8 cellular contexts compared by ENCODE assay signal in the genomic region with DNA sequence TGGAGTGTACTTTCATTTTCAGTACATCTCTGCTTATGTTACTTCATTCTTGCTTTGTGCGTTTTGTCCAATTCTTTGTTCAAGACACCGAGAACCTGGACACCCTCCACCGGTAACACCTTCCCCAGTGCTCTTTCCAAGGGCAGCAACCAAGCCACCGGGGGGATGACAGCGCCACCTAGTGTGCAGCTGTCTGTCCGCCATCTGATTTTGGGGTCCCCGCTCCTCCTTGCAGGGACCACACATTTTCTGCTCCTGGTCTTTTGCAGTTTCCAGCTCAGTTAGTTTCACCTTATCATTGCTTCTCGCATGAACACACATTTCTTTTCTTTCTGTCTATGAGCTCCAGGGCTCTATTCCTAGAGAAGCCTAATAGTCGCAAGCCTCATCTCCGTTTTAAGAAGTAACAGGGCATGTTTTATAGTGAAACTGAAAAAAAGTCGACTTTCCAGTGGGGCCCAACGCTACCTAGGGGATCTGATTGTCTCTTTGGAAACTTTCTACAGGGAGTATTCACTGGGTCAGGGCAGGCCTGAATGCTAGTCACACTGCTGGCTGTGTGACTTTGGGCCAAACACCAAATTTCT.
DNase-seq lines count a peak whose midpoint lies in the region; ATAC-seq and TF ChIP-seq lines count a peak whose summit lies in the region.

No MANE protein-coding gene starts in this region.

- no peaks in the 10 kb centered on the region for H3K36me3 Mint-ChIP-seq in activated CD4-positive, alpha-beta T cell treated with anti-CD3 and anti-CD28 coated beads, Interleukin-2, amount 10 ng/mL, durations not matched to agents 24 days and 14 days (ENCODE audit: low read depth)
- no peaks in the 10 kb centered on the region for H3K36me3 Mint-ChIP-seq in stimulated activated naive B cell treated with anti-CD40 and anti-IgM and Interleukin-4, amounts not matched to agents 10 μg/mL and 1 μg/mL and 100 μg/mL, for 72 hours

- intact Hi-C loops in activated CD4-positive, alpha-beta T cell treated with anti-CD3 and anti-CD28 coated beads, Interleukin-2, amount 10 ng/mL, durations not matched to agents 24 days and 14 days (cut with micrococcal nuclease) = loop anchor here (2.0 kb wide), 1 partner anchor 349 kb away; no protein-coding TSS in a partner anchor

- H3K4me3 Mint-ChIP-seq in activated CD4-positive, alpha-beta T cell treated with anti-CD3 and anti-CD28 coated beads, Interleukin-2, amount 10 ng/mL, durations not matched to agents 24 days and 14 days = no peak overlapping the region
- no peak overlapping the region for H3K4me3 Mint-ChIP-seq in stimulated activated naive B cell treated with anti-CD40 and anti-IgM and Interleukin-4, amounts not matched to agents 10 μg/mL and 1 μg/mL and 100 μg/mL, for 72 hours

- no peaks in the 10 kb centered on the region for H3K79me2 ChIP-seq in hepatocyte

- no peaks in the 10 kb centered on the region for H3K9me3 ChIP-seq in hepatocyte (ENCODE audit: low read depth)

- H3K4me1 Mint-ChIP-seq in activated CD4-positive, alpha-beta T cell treated with anti-CD3 and anti-CD28 coated beads, Interleukin-2, amount 10 ng/mL, durations not matched to agents 24 days and 14 days = peaks cover 5% of the 10 kb centered on the region
- H3K4me1 Mint-ChIP-seq in stimulated activated naive B cell treated with anti-CD40 and anti-IgM and Interleukin-4, amounts not matched to agents 10 μg/mL and 1 μg/mL and 100 μg/mL, for 72 hours = peaks cover 2 to 5% of the 10 kb centered on the region in 2 donors

- 65% methylated on average over 12 of the region's 12 CpGs for WGBS in hepatocyte (ENCODE audit: low lambda C conversion rate, missing lambda C conversion rate)

- peak; percentile 51 for TF ChIP-seq CTCF in hepatocyte (IDR thresholded peaks at IDR 0.05; ENCODE audit: poor library complexity)

- no peak overlapping the region for H2AFZ ChIP-seq in hepatocyte

- peak; percentile 27 to 52 for ATAC-seq in stimulated activated naive B cell treated with anti-CD40 and anti-IgM and Interleukin-4, amounts not matched to agents 10 μg/mL and 1 μg/mL and 100 μg/mL, for 72 hours (replicated peaks)
- no peak for ATAC-seq in HG03025 (IDR thresholded peaks at IDR 0.05; ENCODE audit: low FRiP score, unreplicated experiment)
- ATAC-seq in GM18907 (IDR thresholded peaks at IDR 0.05; ENCODE audit: unreplicated experiment) = no peak
- no peak for ATAC-seq in GM21576 (IDR thresholded peaks at IDR 0.05; ENCODE audit: unreplicated experiment)

- no peaks in the 10 kb centered on the region for H3K27me3 ChIP-seq in H7 (ENCODE audit: control insufficient read depth, insufficient read depth, low read length)
- no peaks in the 10 kb centered on the region for H3K27me3 ChIP-seq in hepatocyte

- no peaks in the 10 kb centered on the region for H3K36me3 ChIP-seq in H7 (replicated peaks; ENCODE audit: control insufficient read depth, insufficient read depth, low read length)
- H3K36me3 ChIP-seq in hepatocyte (replicated peaks; ENCODE audit: insufficient read depth, low read depth) = no peaks in the 10 kb centered on the region

- DNase-seq in COLO668 (lab: John Stamatoyannopoulos, UW; ENCODE audit: unreplicated experiment) = peak; percentile 15
- DNase-seq in H7 = peak; percentile 87
- DNase-seq in activated CD4-positive, alpha-beta T cell treated with anti-CD3 and anti-CD28 coated beads, Interleukin-2, amount 10 ng/mL, durations not matched to agents 24 days and 14 days = peak; percentile 78
- DNase-seq in hepatocyte (ENCODE audit: low spot score) = no peak
- peak; percentile 15 for DNase-seq in stimulated activated naive B cell treated with anti-CD40 and anti-IgM and Interleukin-4, amounts not matched to agents 10 μg/mL and 1 μg/mL and 100 μg/mL, for 72 hours

- no peak overlapping the region for H3K27ac ChIP-seq in hepatocyte

- H3K4me2 ChIP-seq in hepatocyte = no peak overlapping the region

- no peak overlapping the region for H3K27ac Mint-ChIP-seq in activated CD4-positive, alpha-beta T cell treated with anti-CD3 and anti-CD28 coated beads, Interleukin-2, amount 10 ng/mL, durations not matched to agents 24 days and 14 days
- H3K27ac Mint-ChIP-seq in stimulated activated naive B cell treated with anti-CD40 and anti-IgM and Interleukin-4, amounts not matched to agents 10 μg/mL and 1 μg/mL and 100 μg/mL, for 72 hours = no peak overlapping the region

- H3K4me1 ChIP-seq in hepatocyte (ENCODE audit: insufficient read depth) = peaks cover 6% of the 10 kb centered on the region

- H4K20me1 ChIP-seq in hepatocyte (ENCODE audit: insufficient read depth, poor library complexity, severe bottlenecking) = no peaks in the 10 kb centered on the region

- H3K9me3 Mint-ChIP-seq in activated CD4-positive, alpha-beta T cell treated with anti-CD3 and anti-CD28 coated beads, Interleukin-2, amount 10 ng/mL, durations not matched to agents 24 days and 14 days = no peaks in the 10 kb centered on the region
- H3K9me3 Mint-ChIP-seq in stimulated activated naive B cell treated with anti-CD40 and anti-IgM and Interleukin-4, amounts not matched to agents 10 μg/mL and 1 μg/mL and 100 μg/mL, for 72 hours = no peaks in the 10 kb centered on the region

- H3K4me3 ChIP-seq in H7 (ENCODE audit: insufficient read depth, low read depth, low read length) (no peak overlapping the region), hepatocyte (no peak overlapping the region)

- peaks cover 2% of the 10 kb centered on the region for H3K27me3 Mint-ChIP-seq in activated CD4-positive, alpha-beta T cell treated with anti-CD3 and anti-CD28 coated beads, Interleukin-2, amount 10 ng/mL, durations not matched to agents 24 days and 14 days
- no peaks in the 10 kb centered on the region for H3K27me3 Mint-ChIP-seq in stimulated activated naive B cell treated with anti-CD40 and anti-IgM and Interleukin-4, amounts not matched to agents 10 μg/mL and 1 μg/mL and 100 μg/mL, for 72 hours

- H3K9me2 ChIP-seq in hepatocyte (replicated peaks; ENCODE audit: insufficient read depth) = no peaks in the 10 kb centered on the region

Comparison
In these comparisons a context has a peak if more than half of its experiments do, and no peak if none do; other contexts are left out.
1. ATAC-seq: peak in stimulated activated naive B cell treated with anti-CD40 and anti-IgM and Interleukin-4, amounts not matched to agents 10 μg/mL and 1 μg/mL and 100 μg/mL, for 72 hours (2 of 2); none in HG03025 (single experiment), GM18907 (single experiment) and GM21576 (single experiment).